9 cellular contexts compared by ENCODE assay signal in genomic region chr1:26287033-26287711, GRCh38. TPM values are rescaled to one million over a fixed set of nuclear protein-coding genes. Genes with fewer than 3 reads are reported as not detected.
DNase-seq lines count a peak whose midpoint lies in the region; ATAC-seq and TF ChIP-seq lines count a peak whose summit lies in the region.
"Had no signal": no experiment of that assay in that cellular context is flagged by ENCODE, and none has a peak within 500 bp of the region (broad histone marks: within the 10 kb centered on the region; RNA-seq: fewer than 3 reads in every experiment).

No MANE protein-coding gene starts in this region.

- H3K9me2 ChIP-seq in Karpas-422 (replicated peaks; ENCODE audit: insufficient read depth, low read length): no peaks in the 10 kb centered on the region

- H3K4me1 ChIP-seq in Karpas-422 (ENCODE audit: low read length) (peaks cover 100% of the 10 kb centered on the region), mucosa of descending colon (ENCODE audit: low read depth) (peaks cover 40% of the 10 kb centered on the region)

- peak overlapping the region; percentile 62 for H3K4me2 ChIP-seq in Karpas-422 (ENCODE audit: low read depth, low read length, poor library complexity, severe bottlenecking)

- TF ChIP-seq CTCF in mucosa of descending colon (IDR thresholded peaks at IDR 0.05): no peak

- DNase-seq in activated T-cell treated with anti-CD3 and anti-CD28 coated beads, Interleukin-2, amount 50 U/mL, for 1 hour: peak; percentile 68
- DNase-seq in activated T-cell treated with anti-CD3 and anti-CD28 coated beads for 4 hours (no peak), Karpas-422 (peak; percentile 82), mucosa of descending colon (peak; percentile 56 to 84 (median 62)), foreskin melanocyte (no peak)
- DNase-seq in activated T-cell treated with anti-CD3 and anti-CD28 coated beads, Interleukin-2, amount 50 U/mL, for 4 hours: no peak

- H3K36me3 Mint-ChIP-seq in activated T-cell treated with anti-CD3 and anti-CD28 coated beads, Interleukin-2, amount 50 U/mL, for 4 hours (ENCODE audit: insufficient read depth): peaks cover 15% of the 10 kb centered on the region

- H3K27me3 Mint-ChIP-seq in activated T-cell treated with anti-CD3 and anti-CD28 coated beads, Interleukin-2, amount 50 U/mL, for 4 hours (ENCODE audit: low read depth): no peaks in the 10 kb centered on the region

- peak overlapping the region; percentile 98 for H3K27ac ChIP-seq in Karpas-422 (ENCODE audit: low read length)

- H3K4me3 ChIP-seq in Karpas-422 (ENCODE audit: low read length) (peak overlapping the region; percentile 13; the same call in 1 of the 2 replicates), mucosa of descending colon (no peak overlapping the region)

- H4K20me1 ChIP-seq in Karpas-422 (ENCODE audit: insufficient read depth, low read depth, low read length): no peaks in the 10 kb centered on the region

- no peaks in the 10 kb centered on the region for H3K9me3 Mint-ChIP-seq in activated T-cell treated with anti-CD3 and anti-CD28 coated beads, Interleukin-2, amount 50 U/mL, for 4 hours

- peak overlapping the region; percentile 85 for H3K9ac ChIP-seq in Karpas-422 (ENCODE audit: low read length)

- peak; percentile 9 for ATAC-seq in activated T-cell treated with anti-CD3 and anti-CD28 coated beads, Interleukin-2, amount 50 U/mL, for 4 hours
- ATAC-seq in mucosa of descending colon (peak; percentile 25), GM18873 (IDR thresholded peaks at IDR 0.05; ENCODE audit: low FRiP score, unreplicated experiment) (no peak), HG03139 (IDR thresholded peaks at IDR 0.05; ENCODE audit: unreplicated experiment) (no peak)
- ATAC-seq: left colon had no signal

- H3K4me1 Mint-ChIP-seq in activated T-cell treated with anti-CD3 and anti-CD28 coated beads, Interleukin-2, amount 50 U/mL, for 4 hours (ENCODE audit: low read depth): peaks cover 99% of the 10 kb centered on the region

- no peaks in the 10 kb centered on the region; the same call in 1 of the 2 replicates for H3K36me3 ChIP-seq in Karpas-422 (ENCODE audit: insufficient read depth, low read length)
- H3K36me3 ChIP-seq in mucosa of descending colon (ENCODE audit: low read depth): no peaks in the 10 kb centered on the region

- intact Hi-C loops in mucosa of descending colon (cut with DNase I, micrococcal nuclease): no loop called here

- H3K4me3 Mint-ChIP-seq in activated T-cell treated with anti-CD3 and anti-CD28 coated beads, Interleukin-2, amount 50 U/mL, for 4 hours: peak overlapping the region; percentile 34

- H3K27me3 ChIP-seq in Karpas-422 (ENCODE audit: low read length): no peaks in the 10 kb centered on the region

- no peaks in the 10 kb centered on the region for H3K9me3 ChIP-seq in Karpas-422 (ENCODE audit: low read length)
- no peaks in the 10 kb centered on the region for H3K9me3 ChIP-seq in mucosa of descending colon

- H2AFZ ChIP-seq in Karpas-422 (ENCODE audit: low read length): no peak overlapping the region

- no peaks in the 10 kb centered on the region for H3K79me2 ChIP-seq in Karpas-422 (ENCODE audit: low read length)

RNA-seq across cellular contexts. Expression of gene SH3BGRL3, which starts 7.3 kb away (rescaled TPM):
- total RNA-seq in Karpas-422 (2014; rRNA removed; shearing (Covaris generic); ENCODE audit: low replicate concordance): 108 and 143 TPM in 2 replicates
- total RNA-seq in activated T-cell treated with anti-CD3 and anti-CD28 coated beads, Interleukin-2, amount 50 U/mL, for 4 hours: 100 to 1,000 TPM; 324 to 352 (median 326) TPM
- 100 to 1,000 TPM; 156 to 422 (median 385) TPM for total RNA-seq in mucosa of descending colon

RNA-seq across cellular contexts. Expression of gene UBXN11, which starts 19.3 kb away (rescaled TPM):
- total RNA-seq in Karpas-422 (2014; rRNA removed; shearing (Covaris generic); ENCODE audit: low replicate concordance): 20.7 and 56.0 TPM in 2 replicates
- total RNA-seq in activated T-cell treated with anti-CD3 and anti-CD28 coated beads, Interleukin-2, amount 50 U/mL, for 4 hours: 10 to 100 TPM; 17.4 to 21.1 (median 19.9) TPM
- total RNA-seq in mucosa of descending colon: 10 to 100 TPM; 12.9 to 17.9 (median 16.4) TPM

RNA-seq across cellular contexts. Expression of gene CD52, which starts 30.6 kb away (rescaled TPM):
- total RNA-seq in Karpas-422 (2014; rRNA removed; shearing (Covaris generic); ENCODE audit: low replicate concordance): 614 and 735 TPM in 2 replicates
- total RNA-seq in activated T-cell treated with anti-CD3 and anti-CD28 coated beads, Interleukin-2, amount 50 U/mL, for 4 hours: 10 to 100 TPM; 82.3 to 99.4 (median 93.8) TPM
- total RNA-seq in mucosa of descending colon: 10 to 100 TPM in 2 of 3 donors, 1 to 10 TPM in 1; 6.9 to 17.8 (median 13.1) TPM

RNA-seq across cellular contexts. Expression of gene CEP85, which starts 53.2 kb away (rescaled TPM):
- total RNA-seq in Karpas-422 (2014; rRNA removed; shearing (Covaris generic); ENCODE audit: low replicate concordance): 23.8 and 31.5 TPM in 2 replicates
- 10 to 100 TPM; 25.5 to 28.7 (median 25.7) TPM for total RNA-seq in activated T-cell treated with anti-CD3 and anti-CD28 coated beads, Interleukin-2, amount 50 U/mL, for 4 hours
- total RNA-seq in mucosa of descending colon: 10 to 100 TPM; 10.7 to 15.9 (median 15.6) TPM

Comparison
In these comparisons a context has a peak if more than half of its experiments do, and no peak if none do; other contexts are left out.
1. DNase-seq: peak in activated T-cell treated with anti-CD3 and anti-CD28 coated beads, Interleukin-2, amount 50 U/mL, for 1 hour (single experiment), Karpas-422 (single experiment) and mucosa of descending colon (3 of 3); none in activated T-cell treated with anti-CD3 and anti-CD28 coated beads for 4 hours (single experiment), activated T-cell treated with anti-CD3 and anti-CD28 coated beads, Interleukin-2, amount 50 U/mL, for 4 hours (single experiment) and foreskin melanocyte (single experiment).
2. ATAC-seq: peak in activated T-cell treated with anti-CD3 and anti-CD28 coated beads, Interleukin-2, amount 50 U/mL, for 4 hours (2 of 2) and mucosa of descending colon (single experiment); none in GM18873 (single experiment) and HG03139 (single experiment).
3. RNA of gene CD52, which starts 30.6 kb away (total RNA-seq): 614 to 735 TPM in Karpas-422 and 82.3 to 99.4 TPM in activated T-cell treated with anti-CD3 and anti-CD28 coated beads, Interleukin-2, amount 50 U/mL, for 4 hours; 6.9 to 17.8 TPM in mucosa of descending colon; every median in the first group is over 4 times any median in the second.